In the genomic region with DNA sequence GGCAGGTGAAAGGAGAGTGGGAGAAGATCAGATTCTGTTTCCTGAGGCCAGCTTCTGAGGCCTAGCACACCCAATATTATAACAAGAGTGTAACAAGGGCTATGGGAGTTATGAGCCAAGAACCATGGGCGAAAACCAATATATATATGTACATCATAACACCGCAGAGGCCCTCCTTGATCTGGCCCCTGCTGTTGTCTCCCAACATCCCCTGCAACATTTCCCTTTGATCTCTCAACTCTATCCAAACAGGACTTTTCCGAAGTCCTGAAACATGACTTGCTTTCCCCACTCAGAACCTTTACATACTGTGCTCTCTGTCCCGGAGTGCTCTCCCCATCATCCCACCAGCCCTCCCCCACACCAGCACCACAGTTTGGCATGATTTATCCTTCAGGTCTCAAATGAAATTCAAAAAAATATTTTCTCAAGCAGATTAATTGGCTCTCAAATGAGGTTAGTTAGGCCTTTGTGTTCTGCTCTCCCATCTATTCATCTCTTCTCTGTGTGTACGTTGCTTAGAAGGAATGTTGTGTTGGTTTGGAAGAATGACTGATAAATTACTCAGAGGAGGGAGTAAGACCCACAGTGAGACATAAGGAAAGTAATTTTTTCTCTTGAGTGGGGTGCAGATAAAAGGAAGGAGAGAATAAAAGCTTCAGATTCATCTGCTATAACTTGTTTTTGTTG, we compare ENCODE assay signal across 2 cellular contexts.
TF ChIP-seq lines count a peak whose summit lies in the region.

No MANE protein-coding gene starts in this region.

TF ChIP-seq in A549, 52 proteins besides CTCF, POLR2A, EP300 and RAD21:
- TF ChIP-seq FOXS1 (CRISPR knock-in tag; IDR thresholded peaks at IDR 0.05) (no peak), ATOH8 (CRISPR knock-in tag; IDR thresholded peaks at IDR 0.05; ENCODE audit: low read depth) (no peak), POLR2AphosphoS2 (conservative IDR thresholded peaks at IDR 0.05; ENCODE audit: low read length) (no peak), CBX2 (IDR thresholded peaks at IDR 0.05; ENCODE audit: borderline replicate concordance, low read depth) (no peak), NR3C1 (IDR thresholded peaks at IDR 0.05) (no peak), HES2 (IDR thresholded peaks at IDR 0.05) (no peak), SREBF2 (IDR thresholded peaks at IDR 0.05) (no peak), CEBPB (IDR thresholded peaks at IDR 0.05) (no peak), BHLHE40 (IDR thresholded peaks at IDR 0.05; ENCODE audit: low read depth, low read length) (no peak), KDM5A (IDR thresholded peaks at IDR 0.05) (no peak), NPAS2 (CRISPR knock-in tag; IDR thresholded peaks at IDR 0.05; ENCODE audit: borderline replicate concordance) (no peak)
- TF ChIP-seq, protein P1, sequence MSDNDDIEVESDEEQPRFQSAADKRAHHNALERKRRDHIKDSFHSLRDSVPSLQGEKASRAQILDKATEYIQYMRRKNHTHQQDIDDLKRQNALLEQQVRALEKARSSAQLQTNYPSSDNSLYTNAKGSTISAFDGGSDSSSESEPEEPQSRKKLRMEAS (IDR thresholded peaks at IDR 0.05) = no peak
- TF ChIP-seq, protein P2, sequence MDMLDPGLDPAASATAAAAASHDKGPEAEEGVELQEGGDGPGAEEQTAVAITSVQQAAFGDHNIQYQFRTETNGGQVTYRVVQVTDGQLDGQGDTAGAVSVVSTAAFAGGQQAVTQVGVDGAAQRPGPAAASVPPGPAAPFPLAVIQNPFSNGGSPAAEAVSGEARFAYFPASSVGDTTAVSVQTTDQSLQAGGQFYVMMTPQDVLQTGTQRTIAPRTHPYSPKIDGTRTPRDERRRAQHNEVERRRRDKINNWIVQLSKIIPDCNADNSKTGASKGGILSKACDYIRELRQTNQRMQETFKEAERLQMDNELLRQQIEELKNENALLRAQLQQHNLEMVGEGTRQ (IDR thresholded peaks at IDR 0.05) = no peak
- TF ChIP-seq, protein P3, sequence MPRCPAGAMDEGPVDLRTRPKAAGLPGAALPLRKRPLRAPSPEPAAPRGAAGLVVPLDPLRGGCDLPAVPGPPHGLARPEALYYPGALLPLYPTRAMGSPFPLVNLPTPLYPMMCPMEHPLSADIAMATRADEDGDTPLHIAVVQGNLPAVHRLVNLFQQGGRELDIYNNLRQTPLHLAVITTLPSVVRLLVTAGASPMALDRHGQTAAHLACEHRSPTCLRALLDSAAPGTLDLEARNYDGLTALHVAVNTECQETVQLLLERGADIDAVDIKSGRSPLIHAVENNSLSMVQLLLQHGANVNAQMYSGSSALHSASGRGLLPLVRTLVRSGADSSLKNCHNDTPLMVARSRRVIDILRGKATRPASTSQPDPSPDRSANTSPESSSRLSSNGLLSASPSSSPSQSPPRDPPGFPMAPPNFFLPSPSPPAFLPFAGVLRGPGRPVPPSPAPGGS (IDR thresholded peaks at IDR 0.05) = no peak
TF ChIP-seq in A549: peak in this region for 0.

TF ChIP-seq in HCT116, 20 proteins besides CTCF, POLR2A, EP300 and RAD21:
- TF ChIP-seq ZNF274 (IDR thresholded peaks at IDR 0.05; ENCODE audit: low read depth, low read length) (no peak), CEBPB (IDR thresholded peaks at IDR 0.05; ENCODE audit: low read depth) (no peak), YY1 (IDR thresholded peaks at IDR 0.05; ENCODE audit: extremely low read depth, insufficient replicate concordance, low read depth, low read length) (no peak), ZBTB33 (IDR thresholded peaks at IDR 0.05; ENCODE audit: extremely low read depth, insufficient replicate concordance, low read length) (no peak), ZFX (IDR thresholded peaks at IDR 0.05) (no peak), ATF3 (IDR thresholded peaks at IDR 0.05) (no peak), TCF7L2 (IDR thresholded peaks at IDR 0.05; ENCODE audit: borderline replicate concordance, extremely low read depth, insufficient read depth, insufficient read length) (peak; percentile 65), SP1 (IDR thresholded peaks at IDR 0.05; ENCODE audit: low read depth) (no peak), FOSL1 (IDR thresholded peaks at IDR 0.05; ENCODE audit: low read depth) (0 out of 2 replicates have a peak, but pooled peaks have one; percentile 19)
